In the genomic region with DNA sequence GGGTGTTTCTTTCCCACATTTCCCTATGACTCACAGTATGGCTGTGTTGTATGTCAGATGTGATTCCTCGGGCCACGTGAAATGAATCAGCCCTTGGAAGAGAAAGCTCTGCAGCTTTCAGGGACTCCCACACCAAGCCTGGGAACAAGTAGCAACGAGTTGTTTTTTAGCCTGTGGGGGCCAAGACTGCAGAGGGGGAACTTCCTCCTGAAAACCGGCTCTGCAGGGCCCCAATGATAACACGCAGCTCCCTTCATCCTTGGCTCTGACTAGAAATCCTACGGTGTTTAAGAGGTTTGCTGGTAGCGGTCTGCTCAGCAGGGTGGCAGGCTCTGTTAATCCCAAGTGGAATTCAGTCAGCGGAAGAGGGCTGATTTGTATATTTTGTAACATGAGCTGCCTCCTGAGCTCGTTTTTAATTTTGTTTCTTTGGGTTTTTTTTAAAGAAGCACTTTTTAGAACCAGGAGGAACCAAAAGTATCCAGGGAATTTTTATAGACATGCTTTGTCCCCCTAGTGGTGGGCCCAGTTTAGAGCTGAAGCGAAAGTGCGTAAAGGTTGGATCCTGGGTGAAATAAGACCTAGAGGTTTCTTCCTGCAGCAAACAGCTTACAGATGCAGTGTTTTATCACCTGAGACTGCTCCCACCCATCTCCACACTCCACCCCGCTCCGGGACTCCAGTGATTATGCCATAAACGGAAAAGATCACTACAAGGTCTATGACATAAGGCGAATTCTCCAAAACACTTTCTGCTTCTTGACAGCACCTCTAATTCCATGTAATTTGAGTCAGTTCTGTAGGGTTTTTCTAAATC, we compare ENCODE assay signal across 1 cellular context.
TF ChIP-seq lines count a peak whose summit lies in the region.

No MANE protein-coding gene starts in this region.

TF ChIP-seq in SK-N-SH, 30 proteins besides CTCF, POLR2A, EP300 and RAD21 (continued from another document):
- TF ChIP-seq, protein P1, sequence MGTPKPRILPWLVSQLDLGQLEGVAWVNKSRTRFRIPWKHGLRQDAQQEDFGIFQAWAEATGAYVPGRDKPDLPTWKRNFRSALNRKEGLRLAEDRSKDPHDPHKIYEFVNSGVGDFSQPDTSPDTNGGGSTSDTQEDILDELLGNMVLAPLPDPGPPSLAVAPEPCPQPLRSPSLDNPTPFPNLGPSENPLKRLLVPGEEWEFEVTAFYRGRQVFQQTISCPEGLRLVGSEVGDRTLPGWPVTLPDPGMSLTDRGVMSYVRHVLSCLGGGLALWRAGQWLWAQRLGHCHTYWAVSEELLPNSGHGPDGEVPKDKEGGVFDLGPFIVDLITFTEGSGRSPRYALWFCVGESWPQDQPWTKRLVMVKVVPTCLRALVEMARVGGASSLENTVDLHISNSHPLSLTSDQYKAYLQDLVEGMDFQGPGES (IDR thresholded peaks at IDR 0.05; ENCODE audit: low read depth, low read length), result no peak
- peak; percentile 32; the same call in 1 of the 2 replicates for TF ChIP-seq POLR2AphosphoS5 (IDR thresholded peaks at IDR 0.05; ENCODE audit: low read depth, low read length)
- peak; percentile 68; the same call in 1 of the 2 replicates for TF ChIP-seq RXRA (IDR thresholded peaks at IDR 0.05; ENCODE audit: borderline replicate concordance, low read depth)
- TF ChIP-seq, protein P2, sequence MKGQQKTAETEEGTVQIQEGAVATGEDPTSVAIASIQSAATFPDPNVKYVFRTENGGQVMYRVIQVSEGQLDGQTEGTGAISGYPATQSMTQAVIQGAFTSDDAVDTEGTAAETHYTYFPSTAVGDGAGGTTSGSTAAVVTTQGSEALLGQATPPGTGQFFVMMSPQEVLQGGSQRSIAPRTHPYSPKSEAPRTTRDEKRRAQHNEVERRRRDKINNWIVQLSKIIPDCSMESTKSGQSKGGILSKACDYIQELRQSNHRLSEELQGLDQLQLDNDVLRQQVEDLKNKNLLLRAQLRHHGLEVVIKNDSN (IDR thresholded peaks at IDR 0.05; ENCODE audit: borderline replicate concordance, low read depth), result peak; percentile 50; the same call in 1 of the 2 replicates
- TF ChIP-seq, protein P3, sequence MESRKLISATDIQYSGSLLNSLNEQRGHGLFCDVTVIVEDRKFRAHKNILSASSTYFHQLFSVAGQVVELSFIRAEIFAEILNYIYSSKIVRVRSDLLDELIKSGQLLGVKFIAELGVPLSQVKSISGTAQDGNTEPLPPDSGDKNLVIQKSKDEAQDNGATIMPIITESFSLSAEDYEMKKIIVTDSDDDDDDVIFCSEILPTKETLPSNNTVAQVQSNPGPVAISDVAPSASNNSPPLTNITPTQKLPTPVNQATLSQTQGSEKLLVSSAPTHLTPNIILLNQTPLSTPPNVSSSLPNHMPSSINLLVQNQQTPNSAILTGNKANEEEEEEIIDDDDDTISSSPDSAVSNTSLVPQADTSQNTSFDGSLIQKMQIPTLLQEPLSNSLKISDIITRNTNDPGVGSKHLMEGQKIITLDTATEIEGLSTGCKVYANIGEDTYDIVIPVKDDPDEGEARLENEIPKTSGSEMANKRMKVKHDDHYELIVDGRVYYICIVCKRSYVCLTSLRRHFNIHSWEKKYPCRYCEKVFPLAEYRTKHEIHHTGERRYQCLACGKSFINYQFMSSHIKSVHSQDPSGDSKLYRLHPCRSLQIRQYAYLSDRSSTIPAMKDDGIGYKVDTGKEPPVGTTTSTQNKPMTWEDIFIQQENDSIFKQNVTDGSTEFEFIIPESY (IDR thresholded peaks at IDR 0.05; ENCODE audit: borderline replicate concordance, low read depth), result 0 out of 2 replicates have a peak, but pooled peaks have one; percentile 25
- no peak for TF ChIP-seq RFX5 (IDR thresholded peaks at IDR 0.05; ENCODE audit: low read length)
- TF ChIP-seq MXI1 (IDR thresholded peaks at IDR 0.05; ENCODE audit: low read depth, low read length), result peak; percentile 37; the same call in 1 of the 2 replicates
- no peak for TF ChIP-seq MEF2A (IDR thresholded peaks at IDR 0.05; ENCODE audit: borderline replicate concordance, low read depth)
- no peak for TF ChIP-seq NRF1 (IDR thresholded peaks at IDR 0.05; ENCODE audit: low read depth, low read length)
- TF ChIP-seq, protein P4, sequence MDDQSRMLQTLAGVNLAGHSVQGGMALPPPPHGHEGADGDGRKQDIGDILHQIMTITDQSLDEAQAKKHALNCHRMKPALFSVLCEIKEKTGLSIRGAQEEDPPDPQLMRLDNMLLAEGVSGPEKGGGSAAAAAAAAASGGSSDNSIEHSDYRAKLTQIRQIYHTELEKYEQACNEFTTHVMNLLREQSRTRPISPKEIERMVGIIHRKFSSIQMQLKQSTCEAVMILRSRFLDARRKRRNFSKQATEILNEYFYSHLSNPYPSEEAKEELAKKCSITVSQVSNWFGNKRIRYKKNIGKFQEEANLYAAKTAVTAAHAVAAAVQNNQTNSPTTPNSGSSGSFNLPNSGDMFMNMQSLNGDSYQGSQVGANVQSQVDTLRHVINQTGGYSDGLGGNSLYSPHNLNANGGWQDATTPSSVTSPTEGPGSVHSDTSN (IDR thresholded peaks at IDR 0.05), result peak; percentile 77
